Comparison of ENCODE assay signal across 1 cellular context in the genomic region with DNA sequence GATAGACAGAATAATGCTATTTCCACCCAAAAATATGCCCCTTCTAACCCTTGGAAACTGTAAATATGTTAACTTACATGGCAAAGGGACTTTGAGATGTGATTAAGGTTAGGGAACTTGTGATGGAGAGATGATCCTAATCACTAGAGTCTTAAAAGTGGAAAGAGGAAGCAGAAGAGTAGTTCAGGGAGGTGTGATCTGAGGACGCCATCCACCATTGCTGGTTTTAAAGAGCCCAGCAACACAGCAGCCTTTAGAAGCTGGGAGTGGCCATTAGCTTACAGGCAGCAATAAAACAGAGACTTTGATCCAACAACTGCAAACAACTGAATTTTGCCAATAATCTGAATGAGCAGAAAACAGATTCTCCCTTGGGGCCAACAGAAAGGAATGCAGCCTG.
TF ChIP-seq lines count a peak whose summit lies in the region.

No MANE protein-coding gene starts in this region.

TF ChIP-seq in HCT116, 20 proteins besides CTCF, POLR2A, EP300 and RAD21 (continued from another document):
- TF ChIP-seq CEBPB (IDR thresholded peaks at IDR 0.05; ENCODE audit: low read depth) (no peak), ZNF274 (IDR thresholded peaks at IDR 0.05; ENCODE audit: low read depth, low read length) (no peak), SP1 (IDR thresholded peaks at IDR 0.05; ENCODE audit: low read depth) (no peak), FOSL1 (IDR thresholded peaks at IDR 0.05; ENCODE audit: low read depth) (no peak)
TF ChIP-seq in HCT116: peak in this region for 0.
